8 cellular contexts compared by ENCODE assay signal in genomic region chr9:133702798-133703570, GRCh38. TPM values are rescaled to one million over a fixed set of nuclear protein-coding genes. Genes with fewer than 3 reads are reported as not detected.
DNase-seq lines count a peak whose midpoint lies in the region; ATAC-seq and TF ChIP-seq lines count a peak whose summit lies in the region.

No MANE protein-coding gene starts in this region.

- TF ChIP-seq POLR2A in esophagus muscularis mucosa (IDR thresholded peaks at IDR 0.05; ENCODE audit: low read depth), result no peak

- H4K20me1 ChIP-seq in osteoblast (ENCODE audit: insufficient read depth, low read length) (no peaks in the 10 kb centered on the region), Karpas-422 (ENCODE audit: insufficient read depth, low read depth, low read length) (no peaks in the 10 kb centered on the region; the same call in 1 of the 2 replicates)

- H3K36me3 ChIP-seq in CD8-positive, alpha-beta T cell (ENCODE audit: insufficient read depth, low read length), result no peaks in the 10 kb centered on the region
- peaks cover 57% of the 10 kb centered on the region for H3K36me3 ChIP-seq in WERI-Rb-1
- H3K36me3 ChIP-seq in esophagus muscularis mucosa, result no peaks in the 10 kb centered on the region
- H3K36me3 ChIP-seq in osteoblast (ENCODE audit: insufficient read depth, low read length), result no peaks in the 10 kb centered on the region
- H3K36me3 ChIP-seq in Karpas-422 (ENCODE audit: insufficient read depth, low read length), result no peaks in the 10 kb centered on the region

- no peaks in the 10 kb centered on the region for H3K27me3 ChIP-seq in CD8-positive, alpha-beta T cell (ENCODE audit: insufficient read depth, low read length)
- H3K27me3 ChIP-seq in WERI-Rb-1 (ENCODE audit: insufficient read depth, low read depth, severe bottlenecking) (no peaks in the 10 kb centered on the region), esophagus muscularis mucosa (peaks cover 0 to 37% (median 0%) of the 10 kb centered on the region in 4 donors), osteoblast (ENCODE audit: insufficient read depth, low read length) (no peaks in the 10 kb centered on the region), Karpas-422 (ENCODE audit: low read length) (no peaks in the 10 kb centered on the region)

- H3K79me2 ChIP-seq in osteoblast (ENCODE audit: insufficient read depth, low read length) (no peaks in the 10 kb centered on the region), Karpas-422 (ENCODE audit: low read length) (no peaks in the 10 kb centered on the region)

- peak overlapping the region; percentile 75 for H3K4me3 Mint-ChIP-seq in CD8-positive, alpha-beta T cell

- peak in 2 of 7 experiments; percentile 40 to 62 for DNase-seq in CD8-positive, alpha-beta T cell
- DNase-seq in WERI-Rb-1 (no peak), esophagus muscularis mucosa (ENCODE audit: extremely low spot score) (no peak), osteoblast (ENCODE audit: insufficient read length, low spot score, missing footprints) (peak; percentile 74), SKM-1 (lab: John Stamatoyannopoulos, UW; ENCODE audit: unreplicated experiment) (no peak), Karpas-422 (no peak), OCI-M2 (lab: John Stamatoyannopoulos, UW; ENCODE audit: unreplicated experiment) (no peak), GOT3 (lab: John Stamatoyannopoulos, UW) (no peak)

- POLR2A ChIA-PET in CD8-positive, alpha-beta T cell (lab: Charles Lee), result interaction anchor here (1.0 to 4.1 kb wide), 5 partner anchors 12 to 44 kb away, joined by 3 to 51 read pairs (median 6); no protein-coding TSS in a partner anchor

- no peaks in the 10 kb centered on the region for H3K36me3 Mint-ChIP-seq in CD8-positive, alpha-beta T cell

- H3K9me3 Mint-ChIP-seq in CD8-positive, alpha-beta T cell, result no peaks in the 10 kb centered on the region

- peaks cover 41% of the 10 kb centered on the region for H3K4me1 ChIP-seq in CD8-positive, alpha-beta T cell (ENCODE audit: insufficient read depth, low read length)
- H3K4me1 ChIP-seq in esophagus muscularis mucosa, result peaks cover 8 to 22% (median 18%) of the 10 kb centered on the region in 4 donors
- H3K4me1 ChIP-seq in osteoblast (ENCODE audit: insufficient read depth, low read length), result peaks cover 16% of the 10 kb centered on the region
- no peaks in the 10 kb centered on the region for H3K4me1 ChIP-seq in Karpas-422 (ENCODE audit: low read length)

- TF ChIP-seq CTCF in CD8-positive, alpha-beta T cell (IDR thresholded peaks at IDR 0.05), result no peak
- TF ChIP-seq CTCF in WERI-Rb-1 (IDR thresholded peaks at IDR 0.05; ENCODE audit: low read depth, low read length) (no peak), esophagus muscularis mucosa (IDR thresholded peaks at IDR 0.05) (no peak), osteoblast (IDR thresholded peaks at IDR 0.05; ENCODE audit: extremely low read depth, low read depth, low read length) (no peak)

- WGBS in esophagus muscularis mucosa, result 76% methylated on average over 6 of the region's 39 CpGs

- peak; percentile 45 for ATAC-seq in CD8-positive, alpha-beta T cell

- CTCF ChIA-PET in CD8-positive, alpha-beta T cell (lab: Charles Lee), result interaction anchor here (1.3 to 2.4 kb wide), 5 partner anchors 9 to 47 kb away, joined by 3 to 13 read pairs (median 4); no protein-coding TSS in a partner anchor

- H3K27ac Mint-ChIP-seq in CD8-positive, alpha-beta T cell, result peak overlapping the region; percentile 97

- peaks cover 61% of the 10 kb centered on the region for H3K4me1 Mint-ChIP-seq in CD8-positive, alpha-beta T cell (ENCODE audit: low read depth)

- H3K9ac ChIP-seq in Karpas-422 (ENCODE audit: low read length), result no peak overlapping the region

- peak overlapping the region; percentile 69 for H3K4me3 ChIP-seq in CD8-positive, alpha-beta T cell (ENCODE audit: low read depth, low read length)
- H3K4me3 ChIP-seq in WERI-Rb-1 (ENCODE audit: low read depth, low read length), result peak overlapping the region; percentile 73
- H3K4me3 ChIP-seq in esophagus muscularis mucosa, result peak overlapping the region; percentile 34 to 54 (median 39)
- H3K4me3 ChIP-seq in osteoblast (ENCODE audit: insufficient read depth, low read length), result peak overlapping the region; percentile 51
- H3K4me3 ChIP-seq in Karpas-422 (ENCODE audit: low read length), result no peak overlapping the region

- no peaks in the 10 kb centered on the region for H3K9me3 ChIP-seq in CD8-positive, alpha-beta T cell (ENCODE audit: low read length)
- no peaks in the 10 kb centered on the region for H3K9me3 ChIP-seq in WERI-Rb-1 (ENCODE audit: severe bottlenecking)
- H3K9me3 ChIP-seq in esophagus muscularis mucosa, result no peaks in the 10 kb centered on the region
- H3K9me3 ChIP-seq in osteoblast (ENCODE audit: low read depth, low read length), result no peaks in the 10 kb centered on the region
- no peaks in the 10 kb centered on the region for H3K9me3 ChIP-seq in Karpas-422 (ENCODE audit: low read length)

- H3K9me2 ChIP-seq in Karpas-422 (replicated peaks; ENCODE audit: insufficient read depth, low read length), result no peaks in the 10 kb centered on the region

- peak overlapping the region; percentile 53 for H3K4me2 ChIP-seq in osteoblast (ENCODE audit: insufficient read depth, low read length)
- H3K4me2 ChIP-seq in Karpas-422 (ENCODE audit: low read depth, low read length, poor library complexity, severe bottlenecking), result no peak overlapping the region

- H3K27ac ChIP-seq in CD8-positive, alpha-beta T cell (ENCODE audit: low read depth, low read length), result peak overlapping the region; percentile 81
- H3K27ac ChIP-seq in WERI-Rb-1 (peak overlapping the region; percentile 80), esophagus muscularis mucosa (replicated peaks in 1 of 4) (peak overlapping the region in 1 of 4 donors; percentile 1), osteoblast (ENCODE audit: low read depth, low read length) (no peak overlapping the region), Karpas-422 (ENCODE audit: low read length) (no peak overlapping the region)

- intact Hi-C loops in CD8-positive, alpha-beta T cell (cut with DNase I, micrococcal nuclease), result loop anchor here in 1 of 2 experiments (1.0 to 2.0 kb wide), 3 partner anchors 20 to 47 kb away; no protein-coding TSS in a partner anchor
- intact Hi-C loops in esophagus muscularis mucosa (cut with DNase I), result no loop called here

- no peak for TF ChIP-seq EP300 in esophagus muscularis mucosa (IDR thresholded peaks at IDR 0.05)

- no peaks in the 10 kb centered on the region for H3K27me3 Mint-ChIP-seq in CD8-positive, alpha-beta T cell (ENCODE audit: low read depth)

- peak overlapping the region; percentile 82 for H2AFZ ChIP-seq in osteoblast (ENCODE audit: low read length)
- no peak overlapping the region for H2AFZ ChIP-seq in Karpas-422 (ENCODE audit: low read length)

RNA-seq across cellular contexts. Expression of gene SARDH, which starts 35.2 kb away (rescaled TPM):
- 10 to 100 TPM; 10.2 to 11.4 TPM for total RNA-seq in CD8-positive, alpha-beta T cell
- 1 to 10 TPM in 1 of 4 donors, under 1 TPM in 3; 0.39 to 2.9 (median 0.51) TPM for total RNA-seq in esophagus muscularis mucosa
- 5.4 and 10.9 TPM in 2 replicates for total RNA-seq in osteoblast
- total RNA-seq in Karpas-422 (2014; rRNA removed; shearing (Covaris generic); ENCODE audit: low replicate concordance), result not detected in 2 replicates

Comparison
In these comparisons a context has a peak if more than half of its experiments do, and no peak if none do; other contexts are left out.
1. H3K27ac ChIP-seq: peak in CD8-positive, alpha-beta T cell (single experiment) and WERI-Rb-1 (single experiment); none in osteoblast (single experiment) and Karpas-422 (single experiment).